In genomic region chr2:144943986-144944385, GRCh38 we compare ENCODE assay signal across 14 cellular contexts.
A peak's percentile ranks its signal among the peaks of the same experiment; 100 is the strongest.
DNase-seq lines count a peak whose midpoint lies in the region; ATAC-seq, FAIRE-seq and TF ChIP-seq lines count a peak whose summit lies in the region.
"Had no signal": no experiment of that assay in that cellular context is flagged by ENCODE, and none has a peak within 500 bp of the region (broad histone marks: within the 10 kb centered on the region; RNA-seq: fewer than 3 reads in every experiment).

No MANE protein-coding gene starts in this region.

- no peak for FAIRE-seq in K562 (lab: Jason Lieb, UNC)
- FAIRE-seq: endometrium, small intestine had no signal

- peak overlapping the region; percentile 88 for H2AFZ ChIP-seq in K562 (ENCODE audit: low read depth, low read length)

- H3K4me1 ChIP-seq in breast epithelium: no peaks in the 10 kb centered on the region
- H3K4me1 ChIP-seq in K562 (replicated peaks in 1 of 2; ENCODE audit: control insufficient read depth in 2 of 2, insufficient read depth in 2 of 2, low read length in 2 of 2): peaks cover 0 to 9% of the 10 kb centered on the region in 2 experiments; a peak in 3 of 5 replicates

- no peaks in the 10 kb centered on the region for H3K27me3 Mint-ChIP-seq in MCF 10A (ENCODE audit: insufficient read depth, unreplicated experiment)

- H3K4me2 ChIP-seq in K562 (ENCODE audit: insufficient read depth, low read length): no peak overlapping the region

- no peak overlapping the region for H3K4me3 ChIP-seq in breast epithelium
- no peak overlapping the region for H3K4me3 ChIP-seq in K562
- H3K4me3 ChIP-seq: cardiac muscle cell, HAP-1, stomach had no signal

- TF ChIP-seq POLR2A in breast epithelium (IDR thresholded peaks at IDR 0.05) (no peak), K562 (conservative IDR thresholded peaks at IDR 0.05) (no peak)

- H3K79me2 ChIP-seq in K562 (ENCODE audit: control insufficient read depth, insufficient read depth, low read length): no peaks in the 10 kb centered on the region

- BruUV-seq in MCF 10A (replicated peaks; lab: Mats Ljungman, UMichigan) (no TSS peak), K562 (replicated peaks; lab: Mats Ljungman, UMichigan) (no TSS peak)

- no peak overlapping the region for H3K9ac ChIP-seq in K562 (ENCODE audit: insufficient read depth in 1 of 2, low read depth in 2 of 2, low read length in 2 of 2)

- intact Hi-C loops in MCF 10A (cut with micrococcal nuclease) (no loop called here), breast epithelium (cut with DNase I; ENCODE audit: low total_unique reads) (no loop called here), K562 (cut with micrococcal nuclease) (no loop called here)

- H3K27me3 ChIP-seq in breast epithelium: no peaks in the 10 kb centered on the region
- H3K27me3 ChIP-seq in K562 (ENCODE audit: control insufficient read depth in 2 of 2, insufficient read depth in 2 of 2, low read length in 2 of 2): no peaks in the 10 kb centered on the region
- H3K27me3 ChIP-seq: cardiac muscle cell, stomach had no signal

- no peaks in the 10 kb centered on the region for H3K9me1 ChIP-seq in K562 (ENCODE audit: control insufficient read depth, insufficient read depth, low read length)

- POLR2A ChIA-PET in MCF 10A (lab: Yijun Ruan, JAX): interaction anchor here (0.7 to 1.4 kb wide), 3 partner anchors 13 to 284 kb away, joined by 3 to 4 read pairs (median 3); no protein-coding TSS in a partner anchor
- POLR2A ChIA-PET in K562 (lab: Yijun Ruan, JAX): interaction anchor here (0.6 to 1.2 kb wide), 2 partner anchors 14 to 131 kb away, joined by 3 read pairs; no protein-coding TSS in a partner anchor

- H3K9me3 Mint-ChIP-seq in MCF 10A (ENCODE audit: unreplicated experiment): no peaks in the 10 kb centered on the region

- no peak for ATAC-seq in K562

- peak; percentile 46 for DNase-seq in MCF 10A (ENCODE audit: unreplicated experiment)
- DNase-seq in breast epithelium (ENCODE audit: low spot score in 2 of 2): no peak
- no peak for DNase-seq in K562 (ENCODE audit: extremely low read depth in 1 of 4, low spot score in 3 of 4)
- DNase-seq in hepatic stellate cell (ENCODE audit: low spot score): peak; percentile 21
- no peak for DNase-seq in stimulated activated CD8-positive, alpha-beta memory T cell treated with anti-CD3 and anti-CD28 coated beads, Interleukin-4, amount 100 ng/mL, for 48 hours
- no peak for DNase-seq in NCI-H2081 treated with DMSO at 0.1 percent for 48 hours (lab: John Stamatoyannopoulos, UW)
- no peak for DNase-seq in T1000 (lab: John Stamatoyannopoulos, UW)
- DNase-seq in NCI-H1930 (lab: John Stamatoyannopoulos, UW): no peak
- DNase-seq: small intestine, stomach had no signal

- CTCF ChIA-PET in MCF 10A (lab: Yijun Ruan, JAX): interaction anchor here (0.5 to 0.8 kb wide), 3 partner anchors 64 to 405 kb away, joined by 3 read pairs; no protein-coding TSS in a partner anchor
- CTCF ChIA-PET in K562 (lab: Yijun Ruan, JAX; ENCODE audit: low intra/inter-chr PET ratio): no interaction called here

- no peaks in the 10 kb centered on the region for H3K36me3 ChIP-seq in breast epithelium
- H3K36me3 ChIP-seq in K562 (ENCODE audit: control insufficient read depth, insufficient read depth, low read length): no peaks in the 10 kb centered on the region
- H3K36me3 ChIP-seq: cardiac muscle cell, HAP-1, stomach had no signal

- H3K4me1 Mint-ChIP-seq in MCF 10A (ENCODE audit: insufficient read depth, unreplicated experiment): peaks cover 25% of the 10 kb centered on the region

- H3K9me3 ChIP-seq in breast epithelium (no peaks in the 10 kb centered on the region), K562 (replicated peaks; ENCODE audit: control insufficient read depth, insufficient read depth, low read depth, low read length) (0 out of 2 replicates have a peak, but pooled peaks cover 6% of the 10 kb centered on the region)
- H3K9me3 ChIP-seq: HAP-1, stomach had no signal

- no peak for TF ChIP-seq RAD21 in K562 (CRISPR knock-in tag; conservative IDR thresholded peaks at IDR 0.05 in 1 of 2, IDR thresholded peaks at IDR 0.05 in 1 of 2)

- peak overlapping the region; percentile 2 for H3K27ac Mint-ChIP-seq in MCF 10A (ENCODE audit: low read depth, unreplicated experiment)

- no peak overlapping the region for H3K4me3 Mint-ChIP-seq in MCF 10A (ENCODE audit: unreplicated experiment)

- H3K36me3 Mint-ChIP-seq in MCF 10A (ENCODE audit: insufficient read depth, unreplicated experiment): no peaks in the 10 kb centered on the region

- no peaks in the 10 kb centered on the region for H4K20me1 ChIP-seq in K562 (replicated peaks; ENCODE audit: control insufficient read depth, insufficient read depth, low read length)

- TF ChIP-seq CTCF in MCF 10A (IDR thresholded peaks at IDR 0.05; ENCODE audit: unreplicated experiment) (no peak), breast epithelium (IDR thresholded peaks at IDR 0.05) (no peak), K562 (IDR thresholded peaks at IDR 0.05 in 2 of 3, conservative IDR thresholded peaks at IDR 0.05 in 1 of 3; ENCODE audit: insufficient read depth in 2 of 3, low read depth in 1 of 3, low read length in 3 of 3) (no peak)

- in situ Hi-C loops in K562 (cut with MboI): no loop called here

- no peak overlapping the region for H3K27ac ChIP-seq in breast epithelium
- H3K27ac ChIP-seq in K562 (ENCODE audit: extremely low read depth, low read depth, low read length): no peak overlapping the region
- H3K27ac ChIP-seq: 22Rv1, cardiac muscle cell, stomach had no signal

- no peak for TF ChIP-seq EP300 in K562 (IDR thresholded peaks at IDR 0.05; ENCODE audit: low read length)

- 49% methylated on average over 2 of the region's 2 CpGs for WGBS in K562 (ENCODE audit: insufficient coverage, low coverage, missing lambda C conversion rate)

TF ChIP-seq in K562, 482 proteins besides CTCF, POLR2A, EP300 and RAD21:
- TF ChIP-seq OTX1 (CRISPR knock-in tag; IDR thresholded peaks at IDR 0.05) (no peak), NCOR1 (IDR thresholded peaks at IDR 0.05) (no peak), KDM2B (CRISPR knock-in tag; IDR thresholded peaks at IDR 0.05) (no peak), LARP7 (IDR thresholded peaks at IDR 0.05) (no peak), ZNF551 (CRISPR knock-in tag; IDR thresholded peaks at IDR 0.05) (no peak)

Comparison
In these comparisons a context has a peak if more than half of its experiments do, and no peak if none do; other contexts are left out.
1. DNase-seq: peak in MCF 10A (single experiment) and hepatic stellate cell (single experiment); none in breast epithelium (0 of 2), K562 (0 of 4), stimulated activated CD8-positive, alpha-beta memory T cell treated with anti-CD3 and anti-CD28 coated beads, Interleukin-4, amount 100 ng/mL, for 48 hours (single experiment), NCI-H2081 treated with DMSO at 0.1 percent for 48 hours (single experiment), T1000 (single experiment) and NCI-H1930 (0 of 2).